Comparison of ENCODE assay signal across 1 cellular context in the genomic region with DNA sequence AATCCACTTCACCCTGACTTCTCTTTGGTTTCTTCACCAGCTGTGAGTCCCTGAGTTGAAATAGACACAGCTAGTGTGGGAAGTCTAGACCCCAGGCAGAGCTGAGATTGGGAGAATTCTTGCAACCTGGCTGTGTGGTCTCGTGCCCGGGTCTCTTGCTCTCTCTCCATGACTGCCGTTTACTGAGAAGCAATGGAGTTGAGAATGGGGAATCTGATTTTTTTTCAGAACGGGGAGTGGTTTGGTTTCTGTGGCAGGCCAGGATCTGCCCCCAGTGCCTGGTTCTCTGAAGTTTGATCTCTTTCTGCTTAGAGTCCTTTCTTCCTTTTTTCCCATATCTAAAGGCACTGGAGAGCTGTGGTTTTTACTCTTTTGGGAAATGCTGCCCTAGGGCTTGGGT.
TF ChIP-seq lines count a peak whose summit lies in the region.

No MANE protein-coding gene starts in this region.

TF ChIP-seq in A549, 52 proteins besides CTCF, POLR2A, EP300 and RAD21:
- TF ChIP-seq HDAC2 (IDR thresholded peaks at IDR 0.05): no peak
- TF ChIP-seq EHF (CRISPR knock-in tag; IDR thresholded peaks at IDR 0.05): no peak
- TF ChIP-seq POLR2AphosphoS2 (conservative IDR thresholded peaks at IDR 0.05; ENCODE audit: low read length): no peak
- TF ChIP-seq MAZ (IDR thresholded peaks at IDR 0.05; ENCODE audit: borderline replicate concordance, low read depth, low read length): no peak
- TF ChIP-seq SMC3 (IDR thresholded peaks at IDR 0.05): no peak
- no peak for TF ChIP-seq ZSCAN20 (CRISPR knock-in tag; IDR thresholded peaks at IDR 0.05)
- TF ChIP-seq CHD2 (IDR thresholded peaks at IDR 0.05; ENCODE audit: low read length, partially characterized antibody): no peak
- TF ChIP-seq, protein P1, sequence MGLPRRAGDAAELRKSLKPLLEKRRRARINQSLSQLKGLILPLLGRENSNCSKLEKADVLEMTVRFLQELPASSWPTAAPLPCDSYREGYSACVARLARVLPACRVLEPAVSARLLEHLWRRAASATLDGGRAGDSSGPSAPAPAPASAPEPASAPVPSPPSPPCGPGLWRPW (IDR thresholded peaks at IDR 0.05): no peak
- no peak for TF ChIP-seq PHF8 (IDR thresholded peaks at IDR 0.05; ENCODE audit: borderline replicate concordance, low read depth)
- TF ChIP-seq TFCP2L1 (CRISPR knock-in tag; IDR thresholded peaks at IDR 0.05): no peak
- no peak for TF ChIP-seq ZNF302 (CRISPR knock-in tag; IDR thresholded peaks at IDR 0.05)
- no peak for TF ChIP-seq RNF2 (IDR thresholded peaks at IDR 0.05; ENCODE audit: borderline replicate concordance, low read depth)
- no peak for TF ChIP-seq NR3C1 (IDR thresholded peaks at IDR 0.05)
- no peak for TF ChIP-seq ZFP36 (IDR thresholded peaks at IDR 0.05; ENCODE audit: borderline replicate concordance, partially characterized antibody)
- no peak for TF ChIP-seq JUN (IDR thresholded peaks at IDR 0.05)
- TF ChIP-seq GATA3 (IDR thresholded peaks at IDR 0.05; ENCODE audit: borderline replicate concordance): no peak
- TF ChIP-seq, protein P2, sequence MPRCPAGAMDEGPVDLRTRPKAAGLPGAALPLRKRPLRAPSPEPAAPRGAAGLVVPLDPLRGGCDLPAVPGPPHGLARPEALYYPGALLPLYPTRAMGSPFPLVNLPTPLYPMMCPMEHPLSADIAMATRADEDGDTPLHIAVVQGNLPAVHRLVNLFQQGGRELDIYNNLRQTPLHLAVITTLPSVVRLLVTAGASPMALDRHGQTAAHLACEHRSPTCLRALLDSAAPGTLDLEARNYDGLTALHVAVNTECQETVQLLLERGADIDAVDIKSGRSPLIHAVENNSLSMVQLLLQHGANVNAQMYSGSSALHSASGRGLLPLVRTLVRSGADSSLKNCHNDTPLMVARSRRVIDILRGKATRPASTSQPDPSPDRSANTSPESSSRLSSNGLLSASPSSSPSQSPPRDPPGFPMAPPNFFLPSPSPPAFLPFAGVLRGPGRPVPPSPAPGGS (IDR thresholded peaks at IDR 0.05): no peak
- TF ChIP-seq RARB (CRISPR knock-in tag; IDR thresholded peaks at IDR 0.05): no peak
- TF ChIP-seq CHD4 (IDR thresholded peaks at IDR 0.05; ENCODE audit: borderline replicate concordance): no peak
- TF ChIP-seq, protein P3, sequence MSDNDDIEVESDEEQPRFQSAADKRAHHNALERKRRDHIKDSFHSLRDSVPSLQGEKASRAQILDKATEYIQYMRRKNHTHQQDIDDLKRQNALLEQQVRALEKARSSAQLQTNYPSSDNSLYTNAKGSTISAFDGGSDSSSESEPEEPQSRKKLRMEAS (IDR thresholded peaks at IDR 0.05): no peak
